Comparison of ENCODE assay signal across 8 cellular contexts in genomic region chr11:67033661-67034166, GRCh38. TPM values are rescaled to one million over a fixed set of nuclear protein-coding genes. Genes with fewer than 3 reads are reported as not detected.
A peak's percentile ranks its signal among the peaks of the same experiment; 100 is the strongest.
DNase-seq lines count a peak whose midpoint lies in the region; ATAC-seq and TF ChIP-seq lines count a peak whose summit lies in the region.

No MANE protein-coding gene starts in this region.

- ATAC-seq in Panc1, result peak; percentile 55
- ATAC-seq in esophagus mucosa, result peak; percentile 33
- ATAC-seq in GM21717 (IDR thresholded peaks at IDR 0.05; ENCODE audit: unreplicated experiment), result no peak

- peaks cover 11% of the 10 kb centered on the region for H3K4me1 Mint-ChIP-seq in type B pancreatic cell (ENCODE audit: unreplicated experiment)

- no TSS peak for BruUV-seq in Panc1 (replicated peaks; lab: Mats Ljungman, UMichigan)

- no peak for TF ChIP-seq CTCF in Panc1 (IDR thresholded peaks at IDR 0.05)
- TF ChIP-seq CTCF in GM10248 (IDR thresholded peaks at IDR 0.05; ENCODE audit: control extremely low read depth, extremely low read depth, low read depth, missing control alignments), result no peak
- TF ChIP-seq CTCF in type B pancreatic cell (conservative IDR thresholded peaks at IDR 0.05), result no peak

- peaks cover 9% of the 10 kb centered on the region for H3K27me3 Mint-ChIP-seq in type B pancreatic cell

- no peak overlapping the region for H3K27ac Mint-ChIP-seq in type B pancreatic cell

- in situ Hi-C loops in Panc1 (cut with HindIII; ENCODE audit: low pct_unique_long_range_greater_than_20kb, low sequenced_read_pairs), result no loop called here

- intact Hi-C loops in Panc1 (cut with micrococcal nuclease; ENCODE audit: unreplicated experiment), result no loop called here

- H3K27me3 ChIP-seq in Panc1 (ENCODE audit: control insufficient read depth, insufficient read depth, low read length), result no peaks in the 10 kb centered on the region

- CTCF ChIA-PET in Panc1 (lab: Charles Lee), result interaction anchor here (0.6 kb wide), 1 partner anchor 11 kb away, joined by 6 read pairs; no protein-coding TSS in a partner anchor
- CTCF ChIA-PET in GM10248 (lab: Yijun Ruan, JAX), result no interaction called here

- no peaks in the 10 kb centered on the region for H3K36me3 ChIP-seq in Panc1 (ENCODE audit: control insufficient read depth, insufficient read depth, low read length)

- no peaks in the 10 kb centered on the region for H3K36me3 Mint-ChIP-seq in type B pancreatic cell

- H3K4me3 ChIP-seq in Panc1 (ENCODE audit: low read depth in 2 of 2, low read length in 2 of 2), result no peak overlapping the region

- H3K9me3 ChIP-seq in Panc1 (ENCODE audit: control insufficient read depth, insufficient read depth, low read depth, low read length), result no peaks in the 10 kb centered on the region

- no peak overlapping the region for H3K27ac ChIP-seq in Panc1 (ENCODE audit: low read length)

- peak; percentile 93 for DNase-seq in GM04504 (ENCODE audit: low read depth)
- no peak for DNase-seq in Panc1 (ENCODE audit: low read depth, low spot score)
- DNase-seq in renal cortical epithelial cell (ENCODE audit: low read depth), result peak; percentile 93
- no peak for DNase-seq in ureter (ENCODE audit: low spot score)
- no peak for DNase-seq in GM10248 (ENCODE audit: extremely low spot score)
- DNase-seq in type B pancreatic cell (ENCODE audit: extremely low spot score, unreplicated experiment), result no peak

- peaks cover 8% of the 10 kb centered on the region; the same call in 1 of the 2 replicates for H3K4me1 ChIP-seq in Panc1 (ENCODE audit: control insufficient read depth, insufficient read depth, low read length)

- no peaks in the 10 kb centered on the region for H3K9me3 Mint-ChIP-seq in type B pancreatic cell

- POLR2A ChIA-PET in Panc1 (lab: Charles Lee), result no interaction called here
- POLR2A ChIA-PET in GM10248 (lab: Yijun Ruan, JAX), result no interaction called here

- no peak overlapping the region for H3K4me3 Mint-ChIP-seq in type B pancreatic cell

RNA-seq across cellular contexts. Expression of gene SYT12, which starts 10.8 kb away (rescaled TPM):
- total RNA-seq in Panc1 (2021; ENCODE audit: unreplicated experiment), result 0.62 TPM
- polyA plus RNA-seq in Panc1 (2012; ENCODE audit: insufficient read length), result 0.64 TPM
- 0.92 TPM for total RNA-seq in esophagus mucosa
- 0.87 and 10.6 TPM in 2 replicates for total RNA-seq in renal cortical epithelial cell
- total RNA-seq in ureter, result 4.8 TPM
- total RNA-seq in type B pancreatic cell (ENCODE audit: low replicate concordance), result 0.24 and 0.55 TPM in 2 replicates

RNA-seq across cellular contexts. Expression of gene RHOD, which starts 22.9 kb away (rescaled TPM):
- 33.5 TPM for total RNA-seq in Panc1 (2021; ENCODE audit: unreplicated experiment)
- 65.9 TPM for polyA plus RNA-seq in Panc1 (2012; ENCODE audit: insufficient read length)
- 161 TPM for total RNA-seq in esophagus mucosa
- total RNA-seq in renal cortical epithelial cell, result 22.3 and 24.5 TPM in 2 replicates
- 15.2 TPM for total RNA-seq in ureter
- total RNA-seq in type B pancreatic cell (ENCODE audit: low replicate concordance), result 21.2 and 95.6 TPM in 2 replicates

RNA-seq across cellular contexts. Expression of gene C11orf86, which starts 58.6 kb away (rescaled TPM):
- total RNA-seq in Panc1 (2021; ENCODE audit: unreplicated experiment) (0.28 TPM), esophagus mucosa (not detected), renal cortical epithelial cell (not detected in 2 replicates), ureter (not detected), type B pancreatic cell (ENCODE audit: low replicate concordance) (0.77 and 2.6 TPM in 2 replicates)
- polyA plus RNA-seq in Panc1 (2012; ENCODE audit: insufficient read length), result 0.24 TPM

Comparison
In these comparisons a context has a peak if more than half of its experiments do, and no peak if none do; other contexts are left out.
1. DNase-seq: peak in GM04504 (single experiment) and renal cortical epithelial cell (single experiment); none in Panc1 (single experiment), ureter (single experiment), GM10248 (single experiment) and type B pancreatic cell (single experiment).